ENCODE assay signal across 11 cellular contexts in the genomic region with DNA sequence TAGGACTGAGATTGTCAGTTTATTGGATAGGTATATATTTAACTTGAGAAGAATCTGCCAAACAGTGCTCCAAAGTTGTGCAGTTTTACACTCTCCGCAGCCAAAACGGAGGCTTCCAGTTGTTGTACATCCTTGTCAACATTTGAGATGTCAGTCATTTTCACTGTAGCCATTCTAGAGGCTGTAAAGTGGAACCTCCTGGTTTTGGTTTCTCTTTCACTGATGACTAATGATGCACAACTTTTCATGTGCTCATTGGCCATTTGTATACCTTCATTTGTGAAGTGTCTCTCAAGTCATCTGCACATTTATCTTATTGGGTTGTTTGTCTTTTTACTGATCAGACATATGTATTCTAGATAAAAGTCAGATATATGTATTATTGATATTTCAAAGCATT. TPM values are rescaled to one million over a fixed set of nuclear protein-coding genes. Genes with fewer than 3 reads are reported as not detected.
DNase-seq lines count a peak whose midpoint lies in the region; ATAC-seq and TF ChIP-seq lines count a peak whose summit lies in the region.
"Not testable (repeated sequence)": the region's sequence is repeated elsewhere in the genome, so short reads cannot be mapped to it uniquely, and the experiment has no call there.
"Had no signal": no experiment of that assay in that cellular context is flagged by ENCODE, and none has a peak within 500 bp of the region (broad histone marks: within the 10 kb centered on the region; RNA-seq: fewer than 3 reads in every experiment).

No MANE protein-coding gene starts in this region.

- not testable (repeated sequence) for H3K9me3 Mint-ChIP-seq in activated T-cell treated with anti-CD3 and anti-CD28 coated beads, Interleukin-2, amount 50 U/mL, for 4 hours; memory B cell

- peak; percentile 68 for ATAC-seq in DND-41 (ENCODE audit: insufficient read depth, low read depth)
- peak; percentile 69 for ATAC-seq in GM18907 (IDR thresholded peaks at IDR 0.05; ENCODE audit: unreplicated experiment)
- peak; percentile 73 for ATAC-seq in GM21423 (IDR thresholded peaks at IDR 0.05; ENCODE audit: unreplicated experiment)
- ATAC-seq in HG02642 (IDR thresholded peaks at IDR 0.05; ENCODE audit: poor library complexity, unreplicated experiment): peak; percentile 58
- peak; percentile 66 for ATAC-seq in HG03103 (IDR thresholded peaks at IDR 0.05; ENCODE audit: low read depth, unreplicated experiment)
- ATAC-seq in HG03558 (IDR thresholded peaks at IDR 0.05; ENCODE audit: extremely low read depth, unreplicated experiment): peak; percentile 45
- ATAC-seq in activated T-cell treated with anti-CD3 and anti-CD28 coated beads, Interleukin-2, amount 50 U/mL, for 4 hours: peak; percentile 60 to 61
- peak; percentile 59 for ATAC-seq in memory B cell (ENCODE audit: low read depth)

- not testable (repeated sequence) for H3K4me2 ChIP-seq in DND-41 (ENCODE audit: insufficient read depth, low read length)

- not testable (repeated sequence) for H3K36me3 ChIP-seq in DND-41 (ENCODE audit: insufficient read depth, low read length)

- not testable (repeated sequence) for H3K36me3 Mint-ChIP-seq in activated T-cell treated with anti-CD3 and anti-CD28 coated beads, Interleukin-2, amount 50 U/mL, for 4 hours (ENCODE audit: insufficient read depth); memory B cell

- not testable (repeated sequence) for DNase-seq in DND-41; activated T-cell treated with anti-CD3 and anti-CD28 coated beads, Interleukin-2, amount 50 U/mL, for 4 hours; memory B cell (ENCODE audit: low spot score in 2 of 2)

- not testable (repeated sequence) for H3K4me3 Mint-ChIP-seq in activated T-cell treated with anti-CD3 and anti-CD28 coated beads, Interleukin-2, amount 50 U/mL, for 4 hours; memory B cell

- not testable (repeated sequence) for H3K27ac ChIP-seq in DND-41 (ENCODE audit: low read length)

- H2AFZ ChIP-seq in DND-41 (ENCODE audit: low read depth, low read length): not testable (repeated sequence)

- H3K4me1 Mint-ChIP-seq in activated T-cell treated with anti-CD3 and anti-CD28 coated beads, Interleukin-2, amount 50 U/mL, for 4 hours (ENCODE audit: low read depth); memory B cell: not testable (repeated sequence)

- not testable (repeated sequence) for TF ChIP-seq CTCF in DND-41 (IDR thresholded peaks at IDR 0.05; ENCODE audit: borderline replicate concordance, extremely low read depth, low read length, poor library complexity, severe bottlenecking)

- not testable (repeated sequence) for H3K27ac Mint-ChIP-seq in memory B cell

- not testable (repeated sequence) for H3K4me3 ChIP-seq in DND-41 (ENCODE audit: low read depth in 1 of 2, low read length in 2 of 2)

- H3K4me1 ChIP-seq in DND-41 (ENCODE audit: insufficient read depth, low read length): not testable (repeated sequence)

- H3K9ac ChIP-seq in DND-41 (ENCODE audit: low read depth, low read length): not testable (repeated sequence)

- H4K20me1 ChIP-seq in DND-41 (ENCODE audit: insufficient read depth, low read length): not testable (repeated sequence)

- H3K9me3 ChIP-seq in DND-41 (ENCODE audit: insufficient read depth, low read length, severe bottlenecking): not testable (repeated sequence)

- not testable (repeated sequence) for H3K27me3 ChIP-seq in DND-41 (ENCODE audit: insufficient read depth, low read length, poor library complexity)

- H3K27me3 Mint-ChIP-seq in activated T-cell treated with anti-CD3 and anti-CD28 coated beads, Interleukin-2, amount 50 U/mL, for 4 hours (ENCODE audit: low read depth); memory B cell: not testable (repeated sequence)

- not testable (repeated sequence) for H3K79me2 ChIP-seq in DND-41 (ENCODE audit: insufficient read depth, low read length)

RNA-seq across cellular contexts. Expression of gene SYT15B, which starts 22.5 kb away (rescaled TPM):
- total RNA-seq in activated T-cell treated with anti-CD3 and anti-CD28 coated beads, Interleukin-2, amount 50 U/mL, for 4 hours: under 1 TPM; 0.05 to 0.11 (median 0.11) TPM
- total RNA-seq: cardiac muscle cell, fibroblast of lung, HT-29 had no signal
